Comparison of ENCODE assay signal across 28 cellular contexts in the genomic region with DNA sequence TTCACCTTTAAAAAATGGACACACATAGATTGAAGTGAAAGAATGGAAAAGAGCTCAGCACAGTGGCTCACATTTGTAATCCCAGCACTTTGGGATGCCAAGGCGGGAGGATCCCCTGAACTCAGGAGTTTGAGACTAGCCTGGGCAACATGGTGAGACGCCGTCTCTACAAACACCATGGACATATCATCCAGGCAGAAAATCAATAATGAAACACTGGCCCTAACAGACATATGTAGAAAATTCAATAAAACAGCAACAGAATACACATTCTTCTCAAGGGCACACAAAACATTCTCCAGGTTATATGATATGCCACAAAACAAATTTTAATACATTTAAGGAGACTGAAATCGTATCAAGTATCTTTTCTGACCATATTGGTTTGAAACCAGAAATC.
"Had no signal": no experiment of that assay in that cellular context is flagged by ENCODE, and none has a peak within 500 bp of the region (broad histone marks: within the 10 kb centered on the region; RNA-seq: fewer than 3 reads in every experiment).

No MANE protein-coding gene starts in this region.

- H3K27me3 ChIP-seq: neural progenitor cell, neutrophil, right atrium auricular region, stomach, testis, thyroid gland, transverse colon, upper lobe of left lung, vagina had no signal

- H3K27me3 Mint-ChIP-seq: naive B cell; stimulated activated naive B cell treated with anti-CD40 and anti-IgM and Interleukin-4, amounts not matched to agents 10 μg/mL and 1 μg/mL and 100 μg/mL, for 72 hours had no signal

- H3K27ac Mint-ChIP-seq: mesothelial cell of epicardium; natural killer cell; nephron progenitor cell; neural progenitor cell; progenitor cell of endocrine pancreas; stimulated activated naive B cell treated with anti-CD40 and anti-IgM and Interleukin-4, amounts not matched to agents 10 μg/mL and 1 μg/mL and 100 μg/mL, for 72 hours had no signal

- ATAC-seq: natural killer cell; sciatic nerve; stimulated activated naive B cell treated with anti-CD40 and anti-IgM and Interleukin-4, amounts not matched to agents 10 μg/mL and 1 μg/mL and 100 μg/mL, for 72 hours; stimulated activated naive CD8-positive, alpha-beta T cell treated with anti-CD3 and anti-CD28 coated beads, Interleukin-15, Interleukin-2, amounts not matched to agents 100 U/mL and 50 U/mL, for 24 hours had no signal

- DNase-seq: islet precursor cell; left ventricle myocardium inferior; mesendoderm; naive B cell; natural killer cell; nephron progenitor cell; occipital lobe; stimulated activated CD4-positive, alpha-beta T cell treated with anti-CD3 and anti-CD28 coated beads, Interleukin-12 subunit alpha, Interleukin-12 subunit beta, amount 100 ng/mL, for 4 hours; stimulated activated CD4-positive, alpha-beta T cell treated with anti-CD3 and anti-CD28 coated beads, Interleukin-15, amount 100 ng/mL, for 24 hours; stimulated activated CD4-positive, alpha-beta T cell treated with anti-CD3 and anti-CD28 coated beads, Interleukin-2, amount 100 ng/mL, for 24 hours; stimulated activated CD4-positive, alpha-beta T cell treated with anti-CD3 and anti-CD28 coated beads, Interleukin-4, amount 100 ng/mL, for 1 hour; stimulated activated naive B cell treated with anti-CD40 and anti-IgM and Interleukin-4, amounts not matched to agents 10 μg/mL and 1 μg/mL and 100 μg/mL, for 72 hours; stimulated activated naive CD8-positive, alpha-beta T cell treated with anti-CD3 and anti-CD28 coated beads, Interleukin-15, Interleukin-2, amounts not matched to agents 100 U/mL and 50 U/mL, for 24 hours; stomach; testis; thyroid gland; transverse colon; upper lobe of left lung had no signal

- H3K27ac ChIP-seq: left ventricle myocardium inferior, neural progenitor cell, neutrophil, parathyroid adenoma, right atrium auricular region, skin epidermis, stomach, testis, thyroid gland, transverse colon, upper lobe of left lung, vagina had no signal

- H3K4me1 ChIP-seq: left ventricle myocardium inferior, neural progenitor cell, parathyroid adenoma, right atrium auricular region, testis, transverse colon, vagina had no signal

- H3K36me3 ChIP-seq: neural progenitor cell had no signal

- H3K9me3 ChIP-seq: left ventricle myocardium inferior, neutrophil, right atrium auricular region, stomach, testis, thyroid gland, transverse colon, upper lobe of left lung, vagina had no signal

- H3K4me3 ChIP-seq: left ventricle myocardium inferior, lung, neural progenitor cell, right atrium auricular region, skin epidermis, stomach, testis, thyroid gland, transverse colon, upper lobe of left lung, vagina had no signal

- H3K9me3 Mint-ChIP-seq: natural killer cell; neural progenitor cell; stimulated activated naive B cell treated with anti-CD40 and anti-IgM and Interleukin-4, amounts not matched to agents 10 μg/mL and 1 μg/mL and 100 μg/mL, for 72 hours had no signal

- H3K4me3 Mint-ChIP-seq: mesothelial cell of epicardium; naive B cell; natural killer cell; nephron progenitor cell; neural progenitor cell; stimulated activated naive B cell treated with anti-CD40 and anti-IgM and Interleukin-4, amounts not matched to agents 10 μg/mL and 1 μg/mL and 100 μg/mL, for 72 hours had no signal

- H3K4me1 Mint-ChIP-seq: nephron progenitor cell, neural progenitor cell had no signal
